In the genomic region with DNA sequence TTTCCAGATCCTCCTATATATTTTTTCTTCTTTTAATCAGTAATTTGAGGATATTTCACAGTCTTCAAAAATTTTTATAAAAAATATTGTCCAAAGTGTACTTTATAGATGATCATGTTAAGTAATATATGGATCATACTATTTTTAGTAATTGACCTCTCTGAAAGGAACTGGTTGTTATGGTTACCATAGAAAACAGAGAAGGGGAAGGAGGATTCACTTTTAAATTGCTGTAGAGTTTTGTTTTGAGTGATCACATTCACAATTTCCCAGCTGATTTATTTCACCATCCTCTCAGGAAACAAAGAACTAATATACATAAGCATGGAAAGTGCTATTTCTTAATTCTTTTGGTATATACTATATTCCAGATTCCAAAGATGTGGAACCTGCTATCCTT, we compare ENCODE assay signal across 1 cellular context.
TF ChIP-seq lines count a peak whose summit lies in the region.

No MANE protein-coding gene starts in this region.

TF ChIP-seq in K562, 482 proteins besides CTCF, POLR2A, EP300 and RAD21 (continued from another document):
- TF ChIP-seq RFX1 (IDR thresholded peaks at IDR 0.05) (peak; percentile 47), KAT8 (IDR thresholded peaks at IDR 0.05; ENCODE audit: low read depth) (no peak)
